Comparison of ENCODE assay signal across 9 cellular contexts in genomic region chr9:94782367-94783120, GRCh38. TPM values are rescaled to one million over a fixed set of nuclear protein-coding genes. Genes with fewer than 3 reads are reported as not detected.
DNase-seq lines count a peak whose midpoint lies in the region; ATAC-seq and TF ChIP-seq lines count a peak whose summit lies in the region.
"Had no signal": no experiment of that assay in that cellular context is flagged by ENCODE, and none has a peak within 500 bp of the region (broad histone marks: within the 10 kb centered on the region; RNA-seq: fewer than 3 reads in every experiment).

No MANE protein-coding gene starts in this region.

- ATAC-seq in lower lobe of right lung (peak in 1 of 2 donors; percentile 11), GM18873 (IDR thresholded peaks at IDR 0.05; ENCODE audit: low FRiP score, unreplicated experiment) (no peak)
- no peak for ATAC-seq in activated CD8-positive, alpha-beta T cell treated with anti-CD3 and anti-CD28 coated beads, Interleukin-2, amount 10 ng/mL, durations not matched to agents 7 days and 5 days

- H3K4me1 ChIP-seq in lower lobe of right lung (peaks cover 12% of the 10 kb centered on the region), tibial artery (peaks cover 0 to 32% (median 19%) of the 10 kb centered on the region in 4 donors)

- H3K27me3 Mint-ChIP-seq in chondrocyte (ENCODE audit: low read depth) = no peaks in the 10 kb centered on the region
- H3K27me3 Mint-ChIP-seq in activated CD8-positive, alpha-beta T cell treated with anti-CD3 and anti-CD28 coated beads, Interleukin-2, amount 10 ng/mL, durations not matched to agents 7 days and 5 days (ENCODE audit: low read depth) = no peaks in the 10 kb centered on the region

- no peak overlapping the region for H3K4me3 Mint-ChIP-seq in chondrocyte (ENCODE audit: unreplicated experiment)
- H3K4me3 Mint-ChIP-seq in activated CD8-positive, alpha-beta T cell treated with anti-CD3 and anti-CD28 coated beads, Interleukin-2, amount 10 ng/mL, durations not matched to agents 7 days and 5 days = no peak overlapping the region

- POLR2A ChIA-PET in activated CD8-positive, alpha-beta T cell treated with anti-CD3 and anti-CD28 coated beads, Interleukin-2, amount 10 ng/mL, durations not matched to agents 7 days and 5 days (lab: Charles Lee) = no interaction called here

- H3K27ac ChIP-seq in lower lobe of right lung (peak overlapping the region; percentile 32), tibial artery (peak overlapping the region; percentile 62 to 74)

- H3K27ac Mint-ChIP-seq in chondrocyte (ENCODE audit: unreplicated experiment) = peak overlapping the region; percentile 92
- no peak overlapping the region for H3K27ac Mint-ChIP-seq in activated CD8-positive, alpha-beta T cell treated with anti-CD3 and anti-CD28 coated beads, Interleukin-2, amount 10 ng/mL, durations not matched to agents 7 days and 5 days

- H3K4me3 ChIP-seq in lower lobe of right lung = no peak overlapping the region
- H3K4me3 ChIP-seq in tibial artery = no peak overlapping the region

- peak; percentile 62 for DNase-seq in M059J (ENCODE audit: low read depth)
- DNase-seq in chondrocyte (ENCODE audit: low spot score) = no peak
- DNase-seq in lower lobe of right lung = no peak
- DNase-seq in tibial artery = no peak
- no peak for DNase-seq in DMS153 treated with DMSO at 0.1 percent for 48 hours (lab: John Stamatoyannopoulos, UW; ENCODE audit: unreplicated experiment)
- no peak for DNase-seq in activated CD8-positive, alpha-beta T cell treated with anti-CD3 and anti-CD28 coated beads, Interleukin-2, amount 10 ng/mL, durations not matched to agents 7 days and 5 days
- DNase-seq in SHP77 treated with DMSO at 0.1 percent for 48 hours (lab: John Stamatoyannopoulos, UW) = no peak
- DNase-seq: activated naive CD4-positive, alpha-beta T cell had no signal

- intact Hi-C loops in lower lobe of right lung (cut with DNase I) (loop anchor here (10.0 kb wide), 1 partner anchor 342 kb away; no protein-coding TSS in a partner anchor), tibial artery (cut with DNase I; ENCODE audit: low total_unique reads) (loop anchor here (5.0 kb wide), 1 partner anchor 345 kb away; no protein-coding TSS in a partner anchor)

- no peaks in the 10 kb centered on the region for H3K9me3 Mint-ChIP-seq in chondrocyte (ENCODE audit: low read depth)
- no peaks in the 10 kb centered on the region for H3K9me3 Mint-ChIP-seq in activated CD8-positive, alpha-beta T cell treated with anti-CD3 and anti-CD28 coated beads, Interleukin-2, amount 10 ng/mL, durations not matched to agents 7 days and 5 days (ENCODE audit: insufficient read depth)

- H3K36me3 Mint-ChIP-seq in chondrocyte (ENCODE audit: low read depth) = no peaks in the 10 kb centered on the region
- no peaks in the 10 kb centered on the region for H3K36me3 Mint-ChIP-seq in activated CD8-positive, alpha-beta T cell treated with anti-CD3 and anti-CD28 coated beads, Interleukin-2, amount 10 ng/mL, durations not matched to agents 7 days and 5 days (ENCODE audit: low read depth)

- H3K4me1 Mint-ChIP-seq in chondrocyte (ENCODE audit: low read depth) = peaks cover 50% of the 10 kb centered on the region
- H3K4me1 Mint-ChIP-seq in activated CD8-positive, alpha-beta T cell treated with anti-CD3 and anti-CD28 coated beads, Interleukin-2, amount 10 ng/mL, durations not matched to agents 7 days and 5 days (ENCODE audit: low read depth) = peaks cover 5% of the 10 kb centered on the region

- CTCF ChIA-PET in activated CD8-positive, alpha-beta T cell treated with anti-CD3 and anti-CD28 coated beads, Interleukin-2, amount 10 ng/mL, durations not matched to agents 7 days and 5 days (lab: Charles Lee) = interaction anchor here (0.8 to 4.5 kb wide), 8 partner anchors 9 to 352 kb away, joined by 3 to 33 read pairs (median 5); no protein-coding TSS in a partner anchor

- H3K27me3 ChIP-seq in lower lobe of right lung (ENCODE audit: low read depth) = no peaks in the 10 kb centered on the region
- H3K27me3 ChIP-seq in tibial artery = no peaks in the 10 kb centered on the region

- TF ChIP-seq CTCF in chondrocyte (IDR thresholded peaks at IDR 0.05) = no peak
- no peak for TF ChIP-seq CTCF in lower lobe of right lung (IDR thresholded peaks at IDR 0.05)
- no peak for TF ChIP-seq CTCF in tibial artery (IDR thresholded peaks at IDR 0.05)

- H3K9me3 ChIP-seq in lower lobe of right lung (no peaks in the 10 kb centered on the region), tibial artery (no peaks in the 10 kb centered on the region)

- H3K36me3 ChIP-seq in lower lobe of right lung (no peaks in the 10 kb centered on the region), tibial artery (no peaks in the 10 kb centered on the region)

RNA-seq across cellular contexts. Expression of gene AOPEP, which starts 56.0 kb away (rescaled TPM):
- total RNA-seq in M059J (2014; rRNA removed; shearing (Covaris generic)) = 95.6 and 120 TPM in 2 replicates
- 88.0 to 186 TPM (median 92.3 TPM) in 3 replicates for total RNA-seq in chondrocyte
- 63.7 TPM for total RNA-seq in lower lobe of right lung
- total RNA-seq in activated CD8-positive, alpha-beta T cell treated with anti-CD3 and anti-CD28 coated beads, Interleukin-2, amount 10 ng/mL, durations not matched to agents 7 days and 5 days = 1 to 10 TPM; 7.2 to 8.9 TPM
